ENCODE assay signal across 1 cellular context in the genomic region with DNA sequence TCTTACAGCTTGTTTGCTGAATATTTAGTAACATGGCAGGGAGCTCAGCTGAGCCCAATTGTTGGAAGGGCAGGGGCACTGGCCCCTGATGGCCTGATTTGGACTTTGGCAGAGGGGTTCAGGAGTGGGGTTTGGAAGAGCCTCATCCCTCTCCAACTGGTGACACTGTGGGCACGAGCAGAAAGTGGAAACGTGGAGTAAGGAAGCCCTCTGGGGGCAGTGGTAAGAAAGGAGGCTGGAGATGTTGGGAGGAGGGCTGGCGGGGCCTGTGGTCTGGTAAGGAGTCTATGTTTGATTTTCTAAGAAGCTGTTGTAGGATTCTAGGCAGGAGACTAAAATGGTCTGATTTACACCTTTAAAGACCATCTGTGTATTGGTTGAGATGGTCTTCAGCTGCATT.
TF ChIP-seq lines count a peak whose summit lies in the region.

No MANE protein-coding gene starts in this region.

TF ChIP-seq in H1, 55 proteins besides CTCF, POLR2A, EP300 and RAD21 (continued from another document):
- TF ChIP-seq, protein P1, sequence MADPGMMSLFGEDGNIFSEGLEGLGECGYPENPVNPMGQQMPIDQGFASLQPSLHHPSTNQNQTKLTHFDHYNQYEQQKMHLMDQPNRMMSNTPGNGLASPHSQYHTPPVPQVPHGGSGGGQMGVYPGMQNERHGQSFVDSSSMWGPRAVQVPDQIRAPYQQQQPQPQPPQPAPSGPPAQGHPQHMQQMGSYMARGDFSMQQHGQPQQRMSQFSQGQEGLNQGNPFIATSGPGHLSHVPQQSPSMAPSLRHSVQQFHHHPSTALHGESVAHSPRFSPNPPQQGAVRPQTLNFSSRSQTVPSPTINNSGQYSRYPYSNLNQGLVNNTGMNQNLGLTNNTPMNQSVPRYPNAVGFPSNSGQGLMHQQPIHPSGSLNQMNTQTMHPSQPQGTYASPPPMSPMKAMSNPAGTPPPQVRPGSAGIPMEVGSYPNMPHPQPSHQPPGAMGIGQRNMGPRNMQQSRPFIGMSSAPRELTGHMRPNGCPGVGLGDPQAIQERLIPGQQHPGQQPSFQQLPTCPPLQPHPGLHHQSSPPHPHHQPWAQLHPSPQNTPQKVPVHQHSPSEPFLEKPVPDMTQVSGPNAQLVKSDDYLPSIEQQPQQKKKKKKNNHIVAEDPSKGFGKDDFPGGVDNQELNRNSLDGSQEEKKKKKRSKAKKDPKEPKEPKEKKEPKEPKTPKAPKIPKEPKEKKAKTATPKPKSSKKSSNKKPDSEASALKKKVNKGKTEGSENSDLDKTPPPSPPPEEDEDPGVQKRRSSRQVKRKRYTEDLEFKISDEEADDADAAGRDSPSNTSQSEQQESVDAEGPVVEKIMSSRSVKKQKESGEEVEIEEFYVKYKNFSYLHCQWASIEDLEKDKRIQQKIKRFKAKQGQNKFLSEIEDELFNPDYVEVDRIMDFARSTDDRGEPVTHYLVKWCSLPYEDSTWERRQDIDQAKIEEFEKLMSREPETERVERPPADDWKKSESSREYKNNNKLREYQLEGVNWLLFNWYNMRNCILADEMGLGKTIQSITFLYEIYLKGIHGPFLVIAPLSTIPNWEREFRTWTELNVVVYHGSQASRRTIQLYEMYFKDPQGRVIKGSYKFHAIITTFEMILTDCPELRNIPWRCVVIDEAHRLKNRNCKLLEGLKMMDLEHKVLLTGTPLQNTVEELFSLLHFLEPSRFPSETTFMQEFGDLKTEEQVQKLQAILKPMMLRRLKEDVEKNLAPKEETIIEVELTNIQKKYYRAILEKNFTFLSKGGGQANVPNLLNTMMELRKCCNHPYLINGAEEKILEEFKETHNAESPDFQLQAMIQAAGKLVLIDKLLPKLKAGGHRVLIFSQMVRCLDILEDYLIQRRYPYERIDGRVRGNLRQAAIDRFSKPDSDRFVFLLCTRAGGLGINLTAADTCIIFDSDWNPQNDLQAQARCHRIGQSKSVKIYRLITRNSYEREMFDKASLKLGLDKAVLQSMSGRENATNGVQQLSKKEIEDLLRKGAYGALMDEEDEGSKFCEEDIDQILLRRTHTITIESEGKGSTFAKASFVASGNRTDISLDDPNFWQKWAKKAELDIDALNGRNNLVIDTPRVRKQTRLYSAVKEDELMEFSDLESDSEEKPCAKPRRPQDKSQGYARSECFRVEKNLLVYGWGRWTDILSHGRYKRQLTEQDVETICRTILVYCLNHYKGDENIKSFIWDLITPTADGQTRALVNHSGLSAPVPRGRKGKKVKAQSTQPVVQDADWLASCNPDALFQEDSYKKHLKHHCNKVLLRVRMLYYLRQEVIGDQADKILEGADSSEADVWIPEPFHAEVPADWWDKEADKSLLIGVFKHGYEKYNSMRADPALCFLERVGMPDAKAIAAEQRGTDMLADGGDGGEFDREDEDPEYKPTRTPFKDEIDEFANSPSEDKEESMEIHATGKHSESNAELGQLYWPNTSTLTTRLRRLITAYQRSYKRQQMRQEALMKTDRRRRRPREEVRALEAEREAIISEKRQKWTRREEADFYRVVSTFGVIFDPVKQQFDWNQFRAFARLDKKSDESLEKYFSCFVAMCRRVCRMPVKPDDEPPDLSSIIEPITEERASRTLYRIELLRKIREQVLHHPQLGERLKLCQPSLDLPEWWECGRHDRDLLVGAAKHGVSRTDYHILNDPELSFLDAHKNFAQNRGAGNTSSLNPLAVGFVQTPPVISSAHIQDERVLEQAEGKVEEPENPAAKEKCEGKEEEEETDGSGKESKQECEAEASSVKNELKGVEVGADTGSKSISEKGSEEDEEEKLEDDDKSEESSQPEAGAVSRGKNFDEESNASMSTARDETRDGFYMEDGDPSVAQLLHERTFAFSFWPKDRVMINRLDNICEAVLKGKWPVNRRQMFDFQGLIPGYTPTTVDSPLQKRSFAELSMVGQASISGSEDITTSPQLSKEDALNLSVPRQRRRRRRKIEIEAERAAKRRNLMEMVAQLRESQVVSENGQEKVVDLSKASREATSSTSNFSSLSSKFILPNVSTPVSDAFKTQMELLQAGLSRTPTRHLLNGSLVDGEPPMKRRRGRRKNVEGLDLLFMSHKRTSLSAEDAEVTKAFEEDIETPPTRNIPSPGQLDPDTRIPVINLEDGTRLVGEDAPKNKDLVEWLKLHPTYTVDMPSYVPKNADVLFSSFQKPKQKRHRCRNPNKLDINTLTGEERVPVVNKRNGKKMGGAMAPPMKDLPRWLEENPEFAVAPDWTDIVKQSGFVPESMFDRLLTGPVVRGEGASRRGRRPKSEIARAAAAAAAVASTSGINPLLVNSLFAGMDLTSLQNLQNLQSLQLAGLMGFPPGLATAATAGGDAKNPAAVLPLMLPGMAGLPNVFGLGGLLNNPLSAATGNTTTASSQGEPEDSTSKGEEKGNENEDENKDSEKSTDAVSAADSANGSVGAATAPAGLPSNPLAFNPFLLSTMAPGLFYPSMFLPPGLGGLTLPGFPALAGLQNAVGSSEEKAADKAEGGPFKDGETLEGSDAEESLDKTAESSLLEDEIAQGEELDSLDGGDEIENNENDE (IDR thresholded peaks at IDR 0.05; ENCODE audit: insufficient replicate concordance, low read length), result no peak
- no peak for TF ChIP-seq CEBPB (IDR thresholded peaks at IDR 0.05; ENCODE audit: low read depth, low read length)
- no peak for TF ChIP-seq YY1 (IDR thresholded peaks at IDR 0.05; ENCODE audit: low read depth, low read length)
- no peak for TF ChIP-seq JUND (IDR thresholded peaks at IDR 0.05; ENCODE audit: low read length)
TF ChIP-seq in H1: peak in this region for 0.
